ENCODE assay signal across 25 cellular contexts in genomic region chr4:22884157-22884556, GRCh38.
"Had no signal": no experiment of that assay in that cellular context is flagged by ENCODE, and none has a peak within 500 bp of the region (broad histone marks: within the 10 kb centered on the region; RNA-seq: fewer than 3 reads in every experiment).

No MANE protein-coding gene starts in this region.

- H3K4me3 Mint-ChIP-seq: activated B cell treated with CpG ODN at 0.5 μM for 24 hours; activated CD4-positive, alpha-beta T cell treated with anti-CD3 and anti-CD28 coated beads, Interleukin-2, amount 10 ng/mL, durations not matched to agents 24 days and 14 days; activated CD8-positive, alpha-beta memory T cell treated with anti-CD3 and anti-CD28 coated beads, Interleukin-2, amount 10 ng/mL, durations not matched to agents 7 days and 5 days; activated naive CD4-positive, alpha-beta T cell treated with anti-CD3 and anti-CD28 coated beads, Interleukin-2, amount 50 U/mL, for 24 hours; activated T-cell treated with anti-CD3 and anti-CD28 coated beads, Interleukin-2, amount 50 U/mL, for 24 hours; activated T-helper 1 cell treated with anti-CD3 and anti-CD28 coated beads, Interleukin-12 subunit alpha, Interleukin-12 subunit beta, Interleukin-2, Interleukin-4 antibody, amounts not matched to agents 30 ng/mL and 10 ng/mL and 1 ng/mL, durations not matched to agents 14 hours and 24 hours and 36 hours; T-helper 1 cell treated with Interleukin-12 subunit alpha and Interleukin-12 subunit beta and Interleukin-4 antibody, amounts not matched to agents 30 μg/mL and 1 μg/mL, for 36 hours had no signal

- H3K9me3 Mint-ChIP-seq: activated naive CD4-positive, alpha-beta T cell treated with anti-CD3 and anti-CD28 coated beads, Interleukin-2, amount 50 U/mL, for 24 hours; T-helper 1 cell treated with Interleukin-12 subunit alpha and Interleukin-12 subunit beta and Interleukin-4 antibody, amounts not matched to agents 30 μg/mL and 1 μg/mL, for 36 hours had no signal

- H3K4me3 ChIP-seq: breast epithelium had no signal

- H3K27me3 Mint-ChIP-seq: activated B cell treated with CpG ODN at 0.5 μM for 24 hours; activated CD4-positive, alpha-beta T cell treated with anti-CD3 and anti-CD28 coated beads, Interleukin-2, amount 10 ng/mL, durations not matched to agents 24 days and 14 days; activated CD8-positive, alpha-beta memory T cell treated with anti-CD3 and anti-CD28 coated beads, Interleukin-2, amount 10 ng/mL, durations not matched to agents 7 days and 5 days; activated naive CD4-positive, alpha-beta T cell treated with anti-CD3 and anti-CD28 coated beads, Interleukin-2, amount 50 U/mL, for 24 hours; activated T-cell treated with anti-CD3 and anti-CD28 coated beads, Interleukin-2, amount 50 U/mL, for 24 hours had no signal

- H3K9me3 ChIP-seq: breast epithelium had no signal

- H3K4me1 Mint-ChIP-seq: activated B cell treated with CpG ODN at 0.5 μM for 24 hours; activated CD4-positive, alpha-beta T cell treated with anti-CD3 and anti-CD28 coated beads, Interleukin-2, amount 10 ng/mL, durations not matched to agents 24 days and 14 days; activated CD8-positive, alpha-beta memory T cell treated with anti-CD3 and anti-CD28 coated beads, Interleukin-2, amount 10 ng/mL, durations not matched to agents 7 days and 5 days; activated naive CD4-positive, alpha-beta T cell treated with anti-CD3 and anti-CD28 coated beads, Interleukin-2, amount 50 U/mL, for 24 hours had no signal

- H3K27ac Mint-ChIP-seq: activated B cell treated with CpG ODN at 0.5 μM for 24 hours; activated CD4-positive, alpha-beta T cell treated with anti-CD3 and anti-CD28 coated beads, Interleukin-2, amount 10 ng/mL, durations not matched to agents 24 days and 14 days; activated CD8-positive, alpha-beta memory T cell treated with anti-CD3 and anti-CD28 coated beads, Interleukin-2, amount 10 ng/mL, durations not matched to agents 7 days and 5 days; activated naive CD4-positive, alpha-beta T cell treated with anti-CD3 and anti-CD28 coated beads, Interleukin-2, amount 50 U/mL, for 24 hours; activated T-cell treated with anti-CD3 and anti-CD28 coated beads, Interleukin-2, amount 50 U/mL, for 24 hours; activated T-helper 1 cell treated with anti-CD3 and anti-CD28 coated beads, Interleukin-12 subunit alpha, Interleukin-12 subunit beta, Interleukin-2, Interleukin-4 antibody, amounts not matched to agents 30 ng/mL and 10 ng/mL and 1 ng/mL, durations not matched to agents 14 hours and 24 hours and 36 hours; T-helper 1 cell treated with Interleukin-12 subunit alpha and Interleukin-12 subunit beta and Interleukin-4 antibody, amounts not matched to agents 30 μg/mL and 1 μg/mL, for 36 hours had no signal

- H3K36me3 Mint-ChIP-seq: activated CD8-positive, alpha-beta memory T cell treated with anti-CD3 and anti-CD28 coated beads, Interleukin-2, amount 10 ng/mL, durations not matched to agents 7 days and 5 days; activated naive CD4-positive, alpha-beta T cell treated with anti-CD3 and anti-CD28 coated beads, Interleukin-2, amount 50 U/mL, for 24 hours had no signal

- H3K4me1 ChIP-seq: breast epithelium had no signal

- H3K27me3 ChIP-seq: breast epithelium had no signal

- H3K36me3 ChIP-seq: breast epithelium had no signal

- DNase-seq: activated B cell treated with CpG ODN at 0.5 μM for 24 hours; activated CD4-positive, alpha-beta T cell treated with anti-CD3 and anti-CD28 coated beads for 1 hour; activated CD4-positive, alpha-beta T cell treated with anti-CD3 and anti-CD28 coated beads, Interleukin-2, amount 10 ng/mL, durations not matched to agents 24 days and 14 days; activated CD4-positive, alpha-beta T cell treated with anti-CD3 and anti-CD28 coated beads, Interleukin-2, amount 50 U/mL, for 48 hours; activated CD8-positive, alpha-beta memory T cell treated with anti-CD3 and anti-CD28 coated beads, Interleukin-2, amount 10 ng/mL, durations not matched to agents 7 days and 5 days; activated effector memory CD4-positive, alpha-beta T cell treated with Interleukin-2 at 50 U/mL for 16 hours; activated naive CD4-positive, alpha-beta T cell; activated T-cell treated with anti-CD3 and anti-CD28 coated beads, Interleukin-2, amount 50 U/mL, for 24 hours; aorta; caudate nucleus; Karpas-422; MM.1S; NCI-H146; NCI-H187 treated with DMSO at 0.1 percent for 48 hours; NCI-H2081 treated with DMSO at 0.1 percent for 48 hours; NCI-H2171 treated with DMSO at 0.1 percent for 48 hours; NCI-H226; NCI-H526 treated with DMSO at 0.1 percent for 48 hours; PC-3; SHP77 treated with DMSO at 0.1 percent for 48 hours; T-helper 9 cell had no signal

- ATAC-seq: activated CD8-positive, alpha-beta memory T cell treated with anti-CD3 and anti-CD28 coated beads, Interleukin-2, amount 10 ng/mL, durations not matched to agents 7 days and 5 days; PC-3 had no signal

- H3K27ac ChIP-seq: breast epithelium had no signal
